ENCODE assay signal across 8 cellular contexts in genomic region chr2:207768891-207769596, GRCh38. TPM values are rescaled to one million over a fixed set of nuclear protein-coding genes. Genes with fewer than 3 reads are reported as not detected.
DNase-seq lines count a peak whose midpoint lies in the region; ATAC-seq and TF ChIP-seq lines count a peak whose summit lies in the region.

No MANE protein-coding gene starts in this region.

- peak overlapping the region in 2 of 3 experiments; percentile 39 to 80 for H3K27ac Mint-ChIP-seq in nephron

- H3K36me3 ChIP-seq in DND-41 (ENCODE audit: insufficient read depth, low read length) (peaks cover 6% of the 10 kb centered on the region; the same call in 1 of the 2 replicates), HUES6 (ENCODE audit: control insufficient read depth, insufficient read depth, low read length) (peaks cover 33% of the 10 kb centered on the region)

- no peaks in the 10 kb centered on the region for H3K9me3 Mint-ChIP-seq in nephron

- DNase-seq in DND-41 (peak; percentile 26), COLO829 (ENCODE audit: low spot score) (no peak)

- H3K36me3 Mint-ChIP-seq in nephron (ENCODE audit: low read depth): peaks cover 3% of the 10 kb centered on the region

- peak overlapping the region; percentile 2; the same call in 1 of the 2 replicates for H3K27ac ChIP-seq in DND-41 (ENCODE audit: low read length)
- peak overlapping the region; percentile 87; the same call in 1 of the 2 replicates for H3K27ac ChIP-seq in HUES6 (ENCODE audit: low read depth, low read length)

- H3K4me3 Mint-ChIP-seq in nephron: peak overlapping the region; percentile 90 to 94 (median 93)

- peaks cover 81% of the 10 kb centered on the region for H3K27me3 Mint-ChIP-seq in nephron (ENCODE audit: low read depth)

- no peaks in the 10 kb centered on the region; the same call in 1 of the 2 replicates for H4K20me1 ChIP-seq in DND-41 (ENCODE audit: insufficient read depth, low read length)

- H3K4me1 ChIP-seq in DND-41 (ENCODE audit: insufficient read depth, low read length) (peaks cover 22% of the 10 kb centered on the region), HUES6 (ENCODE audit: control insufficient read depth, insufficient read depth, low read length) (peaks cover 59% of the 10 kb centered on the region)

- H2AFZ ChIP-seq in DND-41 (ENCODE audit: low read depth, low read length): peak overlapping the region; percentile 96

- peak overlapping the region; percentile 79 to 94; a peak in 3 of 4 replicates for H3K4me3 ChIP-seq in DND-41 (ENCODE audit: low read depth in 1 of 2, low read length in 2 of 2)
- peak overlapping the region; percentile 90 for H3K4me3 ChIP-seq in HUES6 (ENCODE audit: low read depth, low read length)
- H3K4me3 ChIP-seq in WI38 (ENCODE audit: low read depth, low read length): peak overlapping the region; percentile 71

- H3K4me1 Mint-ChIP-seq in nephron: peaks cover 16% of the 10 kb centered on the region

- H3K79me2 ChIP-seq in DND-41 (ENCODE audit: insufficient read depth, low read length): no peaks in the 10 kb centered on the region

- no peaks in the 10 kb centered on the region for H3K9me3 ChIP-seq in DND-41 (ENCODE audit: insufficient read depth, low read length, severe bottlenecking)
- H3K9me3 ChIP-seq in HUES6 (ENCODE audit: control insufficient read depth, insufficient read depth, low read depth, low read length): no peaks in the 10 kb centered on the region

- ATAC-seq in DND-41 (ENCODE audit: insufficient read depth, low read depth) (peak; percentile 35), GM21390 (IDR thresholded peaks at IDR 0.05; ENCODE audit: unreplicated experiment) (peak; percentile 12), esophagus mucosa (peak; percentile 14), GM18858 (IDR thresholded peaks at IDR 0.05; ENCODE audit: unreplicated experiment) (no peak)

- H3K27me3 ChIP-seq in DND-41 (ENCODE audit: insufficient read depth, low read length, poor library complexity): no peaks in the 10 kb centered on the region
- peaks cover 42% of the 10 kb centered on the region; the same call in 1 of the 2 replicates for H3K27me3 ChIP-seq in HUES6 (ENCODE audit: control insufficient read depth, insufficient read depth, low read length)

- no peak for TF ChIP-seq CTCF in DND-41 (IDR thresholded peaks at IDR 0.05; ENCODE audit: borderline replicate concordance, extremely low read depth, low read length, poor library complexity, severe bottlenecking)
- TF ChIP-seq CTCF in WI38 (IDR thresholded peaks at IDR 0.05; ENCODE audit: low read depth, low read length): no peak
- no peak for TF ChIP-seq CTCF in nephron (IDR thresholded peaks at IDR 0.05; ENCODE audit: unreplicated experiment in 3 of 3)

- H3K9ac ChIP-seq in DND-41 (ENCODE audit: low read depth, low read length): peak overlapping the region; percentile 78
- peak overlapping the region; percentile 94 for H3K9ac ChIP-seq in HUES6 (ENCODE audit: low read length)

- peak overlapping the region; percentile 99 for H3K4me2 ChIP-seq in DND-41 (ENCODE audit: insufficient read depth, low read length)

RNA-seq across cellular contexts. Expression of gene FZD5, which starts 0.7 kb away (rescaled TPM):
- 11.8 TPM for total RNA-seq in esophagus mucosa

RNA-seq across cellular contexts. Expression of gene CCNYL1, which starts 57.6 kb away (rescaled TPM):
- total RNA-seq in esophagus mucosa: 19.0 TPM
